24 cellular contexts compared by ENCODE assay signal in the genomic region with DNA sequence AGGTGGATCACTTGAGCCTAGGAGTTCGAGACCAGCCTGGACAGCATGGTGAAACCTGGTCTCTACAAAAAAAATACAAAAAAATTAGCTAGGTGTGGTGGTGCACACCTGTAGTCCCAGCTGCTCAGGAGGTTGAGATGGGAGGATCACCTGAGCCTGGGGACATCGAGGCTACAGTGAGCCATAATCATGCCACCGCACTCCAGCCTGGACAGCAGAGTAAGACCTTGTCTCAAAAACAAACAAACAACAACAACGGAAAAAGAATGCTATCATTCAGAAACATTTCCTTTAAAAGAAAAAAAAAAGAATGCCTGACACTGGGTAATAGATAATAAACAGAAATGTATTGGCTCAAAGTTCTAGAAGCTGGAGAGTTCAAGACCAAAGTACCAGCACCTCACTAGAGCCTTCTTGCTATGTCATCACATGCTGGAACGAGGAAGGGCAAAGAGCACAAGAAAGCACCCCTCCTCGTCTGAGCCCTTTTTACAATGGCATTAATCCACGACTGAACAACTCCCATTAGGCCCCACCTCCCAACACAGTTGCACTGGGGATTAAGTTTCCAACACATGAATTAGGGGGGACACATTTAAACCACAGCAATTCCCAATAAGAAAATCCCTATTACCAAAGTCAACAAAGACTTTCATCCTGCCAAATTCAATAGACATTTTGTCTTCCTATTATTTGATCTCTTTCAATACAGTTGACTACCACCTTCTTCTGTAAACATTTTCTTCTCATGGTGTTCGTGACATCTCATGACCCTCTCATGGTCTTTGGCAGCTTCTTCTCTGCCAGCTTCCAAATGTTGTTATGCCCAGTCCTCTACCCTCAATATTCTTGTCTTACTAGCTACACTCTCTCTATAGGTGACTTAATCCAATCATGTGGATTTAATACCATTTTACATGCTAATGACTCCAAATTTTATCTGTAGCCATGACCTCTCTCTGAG. TPM values are rescaled to one million over a fixed set of nuclear protein-coding genes. Genes with fewer than 3 reads are reported as not detected.
"Had no signal": no experiment of that assay in that cellular context is flagged by ENCODE, and none has a peak within 500 bp of the region (broad histone marks: within the 10 kb centered on the region; RNA-seq: fewer than 3 reads in every experiment).

No MANE protein-coding gene starts in this region.

- H3K27ac ChIP-seq: dorsolateral prefrontal cortex, left lung, lower lobe of right lung, psoas muscle, stomach, thoracic aorta, uterus had no signal

- DNase-seq: cortex of kidney; dorsolateral prefrontal cortex; effector CD8-positive, alpha-beta T cell; foreskin melanocyte; head of caudate nucleus; hypothalamus; left lung; lower lobe of right lung; midbrain; naive thymus-derived CD4-positive, alpha-beta T cell; nephron progenitor cell; psoas muscle; retina; stimulated activated CD4-positive, alpha-beta T cell treated with anti-CD3 and anti-CD28 coated beads, Interleukin-2, amount 100 ng/mL, for 24 hours; stimulated activated naive CD4-positive, alpha-beta T cell; stomach; substantia nigra; uterus had no signal

- H3K27me3 ChIP-seq: dorsolateral prefrontal cortex, left lung, stomach, uterus had no signal

- H3K4me1 ChIP-seq: left lung, lower lobe of right lung, psoas muscle, stomach, uterus had no signal

- H3K4me3 ChIP-seq: dorsolateral prefrontal cortex, left lung, lower lobe of right lung, psoas muscle, stomach, thoracic aorta, uterus had no signal

- H3K9me3 ChIP-seq: left lung, lower lobe of right lung, psoas muscle, stomach, thoracic aorta, uterus had no signal

- H3K36me3 ChIP-seq: left lung, lower lobe of right lung, stomach, thoracic aorta, uterus had no signal

- ATAC-seq: left lung; lower lobe of right lung; naive thymus-derived CD4-positive, alpha-beta T cell; psoas muscle; sciatic nerve had no signal

RNA-seq across cellular contexts. Expression of a gene that starts 20.0 kb away (rescaled TPM):
- total RNA-seq: chondrocyte; dorsolateral prefrontal cortex; left lung; lower lobe of right lung; naive thymus-derived CD4-positive, alpha-beta T cell; omental fat pad; psoas muscle; sciatic nerve; skeletal muscle tissue; stomach; thoracic aorta; uterus had no signal
- polyA plus RNA-seq: esophagus; naive thymus-derived CD4-positive, alpha-beta T cell; psoas muscle; stomach had no signal
